In genomic region chr11:75654314-75654713, GRCh38 we compare ENCODE assay signal across 10 cellular contexts. TPM values are rescaled to one million over a fixed set of nuclear protein-coding genes. Genes with fewer than 3 reads are reported as not detected.
DNase-seq lines count a peak whose midpoint lies in the region; ATAC-seq, FAIRE-seq and TF ChIP-seq lines count a peak whose summit lies in the region.
"Had no signal": no experiment of that assay in that cellular context is flagged by ENCODE, and none has a peak within 500 bp of the region (broad histone marks: within the 10 kb centered on the region; RNA-seq: fewer than 3 reads in every experiment).

No MANE protein-coding gene starts in this region.

- no peaks in the 10 kb centered on the region for H3K36me3 Mint-ChIP-seq in activated CD8-positive, alpha-beta memory T cell treated with anti-CD3 and anti-CD28 coated beads, Interleukin-2, amount 10 ng/mL, durations not matched to agents 7 days and 5 days

- H3K9me3 ChIP-seq in OCI-LY3 (ENCODE audit: insufficient read depth, low read length), result no peaks in the 10 kb centered on the region

- peak overlapping the region; percentile 25 for H3K4me2 ChIP-seq in OCI-LY3 (ENCODE audit: low read length)

- no peak overlapping the region for H3K27ac Mint-ChIP-seq in activated CD8-positive, alpha-beta memory T cell treated with anti-CD3 and anti-CD28 coated beads, Interleukin-2, amount 10 ng/mL, durations not matched to agents 7 days and 5 days

- no peak for TF ChIP-seq CTCF in OCI-LY3 (IDR thresholded peaks at IDR 0.05; ENCODE audit: low read depth, low read length)
- TF ChIP-seq CTCF in omental fat pad (IDR thresholded peaks at IDR 0.05), result no peak

- TF ChIP-seq POLR2A in H54 (IDR thresholded peaks at IDR 0.05; ENCODE audit: low read depth, low read length), result no peak

- no peaks in the 10 kb centered on the region for H4K20me1 ChIP-seq in OCI-LY3 (ENCODE audit: insufficient read depth, low read length)

- H3K27me3 Mint-ChIP-seq in activated CD8-positive, alpha-beta memory T cell treated with anti-CD3 and anti-CD28 coated beads, Interleukin-2, amount 10 ng/mL, durations not matched to agents 7 days and 5 days, result peaks cover 23% of the 10 kb centered on the region

- peak; percentile 80 for ATAC-seq in activated CD8-positive, alpha-beta memory T cell treated with anti-CD3 and anti-CD28 coated beads, Interleukin-2, amount 10 ng/mL, durations not matched to agents 7 days and 5 days
- ATAC-seq in omental fat pad (ENCODE audit: low FRiP score), result peak; percentile 96

- H3K4me1 Mint-ChIP-seq in activated CD8-positive, alpha-beta memory T cell treated with anti-CD3 and anti-CD28 coated beads, Interleukin-2, amount 10 ng/mL, durations not matched to agents 7 days and 5 days, result peaks cover 26% of the 10 kb centered on the region

- H3K9me3 Mint-ChIP-seq in activated CD8-positive, alpha-beta memory T cell treated with anti-CD3 and anti-CD28 coated beads, Interleukin-2, amount 10 ng/mL, durations not matched to agents 7 days and 5 days (ENCODE audit: low read depth), result no peaks in the 10 kb centered on the region

- no peaks in the 10 kb centered on the region for H3K36me3 ChIP-seq in OCI-LY3 (replicated peaks; ENCODE audit: low read depth, low read length)

- no peaks in the 10 kb centered on the region for H3K27me3 ChIP-seq in OCI-LY3 (ENCODE audit: low read depth, low read length)

- H3K79me2 ChIP-seq in OCI-LY3 (ENCODE audit: low read length), result no peaks in the 10 kb centered on the region

- no peak overlapping the region for H3K9ac ChIP-seq in OCI-LY3 (ENCODE audit: low read length)

- no peak for FAIRE-seq in H54 (lab: Jason Lieb, UNC)
- FAIRE-seq: GM18507 had no signal

- H3K4me1 ChIP-seq in OCI-LY3 (ENCODE audit: low read length), result peaks cover 13% of the 10 kb centered on the region

- no peak overlapping the region for H2AFZ ChIP-seq in OCI-LY3 (ENCODE audit: low read depth, low read length)

- no peak overlapping the region for H3K4me3 Mint-ChIP-seq in activated CD8-positive, alpha-beta memory T cell treated with anti-CD3 and anti-CD28 coated beads, Interleukin-2, amount 10 ng/mL, durations not matched to agents 7 days and 5 days

- no peak for DNase-seq in activated CD8-positive, alpha-beta memory T cell treated with anti-CD3 and anti-CD28 coated beads, Interleukin-2, amount 10 ng/mL, durations not matched to agents 7 days and 5 days
- DNase-seq in activated CD8-positive, alpha-beta memory T cell treated with anti-CD3 and anti-CD28 coated beads, Interleukin-2, amount 50 U/mL, for 48 hours, result no peak
- DNase-seq in H54 (ENCODE audit: insufficient read length, low spot score) (peak; percentile 57), omental fat pad (ENCODE audit: low spot score) (no peak), SIG-M5 treated with dmso at 0.1 percent for 504 hours (lab: John Stamatoyannopoulos, UW; ENCODE audit: unreplicated experiment) (no peak), NCI-H2081 (lab: John Stamatoyannopoulos, UW) (no peak), NCI-H187 (lab: John Stamatoyannopoulos, UW) (no peak)
- DNase-seq: ACHN had no signal

- CTCF ChIA-PET in activated CD8-positive, alpha-beta memory T cell treated with anti-CD3 and anti-CD28 coated beads, Interleukin-2, amount 10 ng/mL, durations not matched to agents 7 days and 5 days (lab: Charles Lee), result no interaction called here

- H3K4me3 ChIP-seq in OCI-LY3 (ENCODE audit: low read length), result no peak overlapping the region

- H3K27ac ChIP-seq in OCI-LY3 (ENCODE audit: low read length), result no peak overlapping the region

RNA-seq across cellular contexts. Expression of gene MAP6, which starts 14.5 kb away (rescaled TPM):
- total RNA-seq in activated CD8-positive, alpha-beta memory T cell treated with anti-CD3 and anti-CD28 coated beads, Interleukin-2, amount 10 ng/mL, durations not matched to agents 7 days and 5 days, result under 1 TPM; 0.30 to 0.70 TPM
- 1 to 10 TPM; 3.2 to 7.0 (median 4.2) TPM for total RNA-seq in omental fat pad
